ENCODE assay signal across 10 cellular contexts in genomic region chr2:127063701-127064590, GRCh38. TPM values are rescaled to one million over a fixed set of nuclear protein-coding genes. Genes with fewer than 3 reads are reported as not detected.
DNase-seq lines count a peak whose midpoint lies in the region; ATAC-seq and TF ChIP-seq lines count a peak whose summit lies in the region.
"Had no signal": no experiment of that assay in that cellular context is flagged by ENCODE, and none has a peak within 500 bp of the region (broad histone marks: within the 10 kb centered on the region; RNA-seq: fewer than 3 reads in every experiment).

No MANE protein-coding gene starts in this region.

- H3K9me3 ChIP-seq in endodermal cell (ENCODE audit: control insufficient read depth, low read length) (no peaks in the 10 kb centered on the region), skeletal muscle tissue (ENCODE audit: control insufficient read depth in 3 of 3, low read length in 3 of 3) (no peaks in the 10 kb centered on the region)

- 91 to 92% methylated on average over 22 to 28 of the region's 28 CpGs for WGBS in endodermal cell (ENCODE audit: insufficient coverage in 1 of 2, insufficient read length in 1 of 2), 2 experiments

- peak overlapping the region; percentile 91 for H3K27ac ChIP-seq in RWPE1
- peak overlapping the region; percentile 71 for H3K27ac ChIP-seq in endodermal cell (ENCODE audit: low read depth, low read length)
- H3K27ac ChIP-seq in skeletal muscle tissue (ENCODE audit: low read depth, low read length): peak overlapping the region; percentile 99

- peaks cover 5% of the 10 kb centered on the region for H3K27me3 Mint-ChIP-seq in endodermal cell (ENCODE audit: insufficient read depth)
- H3K27me3 Mint-ChIP-seq: activated B cell treated with CpG ODN at 0.5 μM for 24 hours had no signal

- H3K36me3 ChIP-seq in endodermal cell (ENCODE audit: control insufficient read depth, insufficient read depth, low read length): peaks cover 3% of the 10 kb centered on the region
- peaks cover 38 to 47% (median 43%) of the 10 kb centered on the region in 3 donors for H3K36me3 ChIP-seq in skeletal muscle tissue (ENCODE audit: control insufficient read depth in 3 of 3, insufficient read depth in 3 of 3, low read length in 3 of 3)

- H3K36me3 Mint-ChIP-seq in endodermal cell (ENCODE audit: low read depth): peaks cover 10% of the 10 kb centered on the region

- TF ChIP-seq CTCF in RWPE1 (conservative IDR thresholded peaks at IDR 0.05; ENCODE audit: low read depth) (no peak), endodermal cell (conservative IDR thresholded peaks at IDR 0.05) (no peak)

- H3K27me3 ChIP-seq in endodermal cell (ENCODE audit: control insufficient read depth, insufficient read depth, low read length, poor library complexity, severe bottlenecking) (no peaks in the 10 kb centered on the region), skeletal muscle tissue (ENCODE audit: control insufficient read depth in 3 of 3, insufficient read depth in 3 of 3, low read length in 3 of 3) (no peaks in the 10 kb centered on the region)

- H3K4me1 ChIP-seq in endodermal cell (ENCODE audit: control insufficient read depth, insufficient read depth, low read length): no peaks in the 10 kb centered on the region
- peaks cover 56 to 88% (median 77%) of the 10 kb centered on the region in 3 donors for H3K4me1 ChIP-seq in skeletal muscle tissue (ENCODE audit: control insufficient read depth in 3 of 3, insufficient read depth in 3 of 3, low read length in 3 of 3)

- ATAC-seq in GM19395 (IDR thresholded peaks at IDR 0.05; ENCODE audit: unreplicated experiment) (peak; percentile 7), GM19397 (IDR thresholded peaks at IDR 0.05; ENCODE audit: unreplicated experiment) (no peak)
- ATAC-seq in activated CD4-positive, CD25-positive, alpha-beta regulatory T cell treated with anti-CD3 and anti-CD28 coated beads, Interleukin-2, amount 50 U/mL, for 24 hours: no peak

- no peak overlapping the region for H3K9ac ChIP-seq in endodermal cell (ENCODE audit: extremely low read depth, low read length, poor library complexity, severe bottlenecking)
- H3K9ac ChIP-seq in skeletal muscle tissue (ENCODE audit: low read depth in 1 of 3, low read length in 3 of 3): peak overlapping the region; percentile 72 to 88 (median 81)

- POLR2A ChIA-PET in RWPE1 (lab: Yijun Ruan, JAX; ENCODE audit: low non-redundant PET): no interaction called here

- H3K4me3 ChIP-seq in endodermal cell (ENCODE audit: low read length) (no peak overlapping the region), skeletal muscle tissue (ENCODE audit: low read length in 3 of 3) (peak overlapping the region; percentile 54 to 70 (median 63))

- no peak for DNase-seq in RWPE1 (ENCODE audit: low spot score)
- DNase-seq in endodermal cell: no peak
- DNase-seq in NCI-H345 (lab: John Stamatoyannopoulos, UW): no peak
- no peak for DNase-seq in NCI-H774 (lab: John Stamatoyannopoulos, UW)
- DNase-seq: activated B cell treated with CpG ODN at 0.5 μM for 24 hours, NCI-H526 had no signal

- peak overlapping the region; percentile 55 for H3K27ac Mint-ChIP-seq in endodermal cell
- H3K27ac Mint-ChIP-seq: activated B cell treated with CpG ODN at 0.5 μM for 24 hours had no signal

- CTCF ChIA-PET in RWPE1 (lab: Yijun Ruan, JAX): no interaction called here

- H3K4me3 Mint-ChIP-seq in endodermal cell: no peak overlapping the region
- H3K4me3 Mint-ChIP-seq: activated B cell treated with CpG ODN at 0.5 μM for 24 hours had no signal

- peaks cover 5% of the 10 kb centered on the region for H3K4me1 Mint-ChIP-seq in endodermal cell

- H3K9me3 Mint-ChIP-seq in endodermal cell: no peaks in the 10 kb centered on the region
- H3K9me3 Mint-ChIP-seq: activated B cell treated with CpG ODN at 0.5 μM for 24 hours had no signal

RNA-seq across cellular contexts. Expression of gene BIN1, which starts 43.0 kb away (rescaled TPM):
- 10 to 100 TPM; 41.7 to 45.9 TPM for total RNA-seq in endodermal cell
- polyA plus RNA-seq in endodermal cell (2013, experiment 1 of 2): 51.8 TPM
- 45.1 TPM for polyA plus RNA-seq in endodermal cell (2013, experiment 2 of 2)
- total RNA-seq in skeletal muscle tissue: 597 TPM

Comparison
In these comparisons a context has a peak if more than half of its experiments do, and no peak if none do; other contexts are left out.
1. RNA of gene BIN1, which starts 43.0 kb away (total RNA-seq): 597 TPM in skeletal muscle tissue (single experiment); 41.7 to 45.9 TPM in endodermal cell; every median in the first group is over 10 times any median in the second.
2. Peak in every context shown above with its lines, with median percentiles within 50 percentile points of each other: H3K27ac ChIP-seq.